Comparison of ENCODE assay signal across 21 cellular contexts in genomic region chr18:10301831-10302483, GRCh38.
"Had no signal": no experiment of that assay in that cellular context is flagged by ENCODE, and none has a peak within 500 bp of the region (broad histone marks: within the 10 kb centered on the region; RNA-seq: fewer than 3 reads in every experiment).

No MANE protein-coding gene starts in this region.

- DNase-seq: activated CD4-positive, alpha-beta T cell treated with anti-CD3 and anti-CD28 coated beads, Interleukin-2, amount 50 U/mL, for 1 hour; activated CD4-positive, CD25-positive, alpha-beta regulatory T cell treated with anti-CD3 and anti-CD28 coated beads, Interleukin-2, amount 50 U/mL, for 72 hours; activated CD8-positive, alpha-beta memory T cell treated with anti-CD3 and anti-CD28 coated beads, Interleukin-2, amount 50 U/mL, for 48 hours; activated effector memory CD4-positive, alpha-beta T cell treated with anti-CD3 and anti-CD28 coated beads, Interleukin-2, amount 50 U/mL, for 16 hours; activated naive CD4-positive, alpha-beta T cell treated with anti-CD3 and anti-CD28 coated beads, Interleukin-2, amount 50 U/mL, for 16 hours; activated T-cell treated with anti-CD3 and anti-CD28 coated beads, Interleukin-2, amount 50 U/mL, for 72 hours; aorta; brain microvascular endothelial cell; heart left ventricle; sigmoid colon; spleen; stimulated activated CD4-positive, alpha-beta T cell treated with anti-CD3 and anti-CD28 coated beads, Interleukin-4, amount 100 ng/mL, for 4 hours; T1000; testis had no signal

- H3K36me3 ChIP-seq: brain microvascular endothelial cell, gastrocnemius medialis, heart left ventricle, neutrophil, sigmoid colon, spleen had no signal

- H3K4me3 ChIP-seq: coronary artery, gastrocnemius medialis, heart left ventricle, sigmoid colon, spleen, testis had no signal

- H3K9ac ChIP-seq: parathyroid adenoma had no signal

- H3K27me3 ChIP-seq: brain microvascular endothelial cell, gastrocnemius medialis, heart left ventricle, neutrophil, sigmoid colon, spleen, testis had no signal

- ATAC-seq: activated T-cell treated with anti-CD3 and anti-CD28 coated beads, Interleukin-2, amount 50 U/mL, for 72 hours; esophagus mucosa; natural killer cell treated with Interleukin-12 subunit alpha and Interleukin-12 subunit beta and Interleukin-15 and Interleukin-18, amount 100 ng/mL, for 72 hours; stimulated activated memory B cell treated with anti-CD40 and anti-IgM and Interleukin-4, amounts not matched to agents 10 μg/mL and 1 μg/mL and 100 μg/mL, for 72 hours had no signal

- H3K27ac ChIP-seq: brain microvascular endothelial cell, coronary artery, gastrocnemius medialis, heart left ventricle, neutrophil, parathyroid adenoma, sigmoid colon, spleen, testis had no signal

- H3K9me3 ChIP-seq: gastrocnemius medialis, heart left ventricle, neutrophil, sigmoid colon, spleen, testis had no signal

- H3K4me1 ChIP-seq: gastrocnemius medialis, parathyroid adenoma, sigmoid colon had no signal
